Comparison of ENCODE assay signal across 8 cellular contexts in the genomic region with DNA sequence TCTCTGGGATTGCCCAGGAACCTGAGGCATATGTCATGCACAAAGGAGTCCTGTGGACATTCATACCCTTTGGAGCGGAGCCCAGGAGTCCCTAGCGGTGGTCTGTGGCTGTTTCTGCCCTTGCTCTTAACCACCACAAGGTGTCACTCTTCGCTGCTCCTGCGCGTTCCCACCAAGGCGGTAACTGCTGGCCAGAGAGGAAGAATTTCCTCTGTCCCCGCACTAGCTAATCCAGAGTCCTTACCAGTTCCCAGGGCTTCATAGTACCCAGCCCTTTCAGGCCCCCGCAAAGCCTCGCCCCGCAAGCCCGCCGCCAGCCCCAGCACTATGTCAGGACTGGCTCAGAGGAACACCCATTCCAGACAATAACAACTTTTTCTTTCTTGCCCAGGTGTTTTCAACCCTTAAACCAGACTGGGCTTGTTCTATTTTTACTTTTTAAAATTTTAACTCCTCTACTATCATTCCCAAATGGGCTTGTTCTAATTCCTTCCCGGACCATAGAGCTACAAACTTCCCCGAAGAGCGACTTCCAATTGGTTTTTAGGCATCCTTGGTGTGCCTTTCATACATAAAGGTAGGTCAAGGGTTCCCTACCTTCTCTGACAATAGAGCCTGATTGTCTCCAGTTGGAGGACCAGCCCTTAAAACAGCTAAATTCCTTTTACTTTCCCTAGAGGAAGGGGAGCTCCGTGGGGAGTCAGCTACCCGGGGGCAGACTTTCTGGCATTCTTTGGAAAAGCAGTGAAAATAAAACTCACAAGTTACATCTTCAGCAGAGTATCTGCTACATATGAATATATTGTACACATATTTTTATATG. TPM values are rescaled to one million over a fixed set of nuclear protein-coding genes. Genes with fewer than 3 reads are reported as not detected.
DNase-seq lines count a peak whose midpoint lies in the region; ATAC-seq and TF ChIP-seq lines count a peak whose summit lies in the region.

No MANE protein-coding gene starts in this region.

- H3K9me3 ChIP-seq in thymus (ENCODE audit: control insufficient read depth) = no peaks in the 10 kb centered on the region

- no peaks in the 10 kb centered on the region for H3K27me3 ChIP-seq in thymus (ENCODE audit: control insufficient read depth, insufficient read depth)

- H3K27ac ChIP-seq in thymus (ENCODE audit: low read depth) = no peak overlapping the region

- DNase-seq in DMS 273 treated with DMSO at 0.1 percent for 48 hours (lab: John Stamatoyannopoulos, UW) (peak; percentile 58), H4 (ENCODE audit: low spot score) (peak; percentile 89), NCI-H1048 (lab: John Stamatoyannopoulos, UW) (peak; percentile 79), SK-N-DZ (ENCODE audit: low spot score) (peak; percentile 87), glomerular visceral epithelial cell (ENCODE audit: extremely low spot score) (peak; percentile 91), omental fat pad (ENCODE audit: low spot score) (peak; percentile 42)
- peak; percentile 66 for DNase-seq in activated naive CD4-positive, alpha-beta T cell treated with Interleukin-2 at 50 U/mL for 16 hours

- peak; percentile 93 for ATAC-seq in omental fat pad (ENCODE audit: low FRiP score)

- WGBS in thymus = 31% methylated on average over 17 of the region's 17 CpGs

- no peaks in the 10 kb centered on the region for H3K4me1 ChIP-seq in thymus (ENCODE audit: control insufficient read depth, insufficient read depth, low read length)

- peak overlapping the region; percentile 20 for H3K4me3 ChIP-seq in thymus (ENCODE audit: low read length)

- H3K36me3 ChIP-seq in thymus (ENCODE audit: control insufficient read depth, insufficient read depth) = no peaks in the 10 kb centered on the region

- peak in 2 of 3 donors; percentile 71 to 98 for TF ChIP-seq CTCF in omental fat pad (IDR thresholded peaks at IDR 0.05)

RNA-seq across cellular contexts. Expression of a gene that starts 31.8 kb away (rescaled TPM):
- total RNA-seq in H4 (2014; rRNA removed; shearing (Covaris generic)) = 0.23 and 0.48 TPM in 2 replicates
- polyA plus RNA-seq in SK-N-DZ (2014; cell fraction: cytosol; rRNA removed) = 3.4 and 3.6 TPM in 2 replicates
- polyA plus RNA-seq in SK-N-DZ (2014; cell fraction: nucleus; rRNA removed) = 1.3 and 7.0 TPM in 2 replicates
- 1 to 10 TPM in 2 of 4 donors, under 1 TPM in 2; 0.36 to 1.8 (median 1.1) TPM for total RNA-seq in omental fat pad
- 1.9 TPM for polyA plus RNA-seq in thymus

RNA-seq across cellular contexts. Expression of a gene that starts 54.8 kb away (rescaled TPM):
- 66.1 and 74.5 TPM in 2 replicates for total RNA-seq in H4 (2014; rRNA removed; shearing (Covaris generic))
- polyA plus RNA-seq in SK-N-DZ (2014; cell fraction: cytosol; rRNA removed) = 181 and 189 TPM in 2 replicates
- polyA plus RNA-seq in SK-N-DZ (2014; cell fraction: nucleus; rRNA removed) = 79.9 and 121 TPM in 2 replicates
- 10 to 100 TPM; 55.5 to 81.7 (median 71.6) TPM for total RNA-seq in omental fat pad
- 55.4 TPM for polyA plus RNA-seq in thymus
